ENCODE assay signal across 2 cellular contexts in genomic region chr4:176569301-176569700, GRCh38.
TF ChIP-seq lines count a peak whose summit lies in the region.

No MANE protein-coding gene starts in this region.

TF ChIP-seq in HCT116, 20 proteins besides CTCF, POLR2A, EP300 and RAD21 (continued from another document):
- TF ChIP-seq REST (IDR thresholded peaks at IDR 0.05; ENCODE audit: low read depth): no peak
- TF ChIP-seq ZFX (IDR thresholded peaks at IDR 0.05): no peak
- TF ChIP-seq CBX3 (IDR thresholded peaks at IDR 0.05; ENCODE audit: low read depth): no peak
- no peak for TF ChIP-seq ATF3 (IDR thresholded peaks at IDR 0.05)

TF ChIP-seq in SK-N-SH treated with all-trans-retinoic acid at 6 μM for 48 hours, 23 proteins besides CTCF, POLR2A, EP300 and RAD21 (continued from another document):
- TF ChIP-seq CREB5 (CRISPR knock-in tag; IDR thresholded peaks at IDR 0.05; ENCODE audit: low read depth) (no peak), ZNF565 (CRISPR knock-in tag; conservative IDR thresholded peaks at IDR 0.05; ENCODE audit: low read depth) (no peak), GLIS3 (CRISPR knock-in tag; IDR thresholded peaks at IDR 0.05) (no peak), ISL1 (CRISPR knock-in tag; IDR thresholded peaks at IDR 0.05) (no peak)
